In genomic region chr19:13082192-13083007, GRCh38 we compare ENCODE assay signal across 9 cellular contexts. TPM values are rescaled to one million over a fixed set of nuclear protein-coding genes. Genes with fewer than 3 reads are reported as not detected.
DNase-seq lines count a peak whose midpoint lies in the region; ATAC-seq, FAIRE-seq and TF ChIP-seq lines count a peak whose summit lies in the region.
"Had no signal": no experiment of that assay in that cellular context is flagged by ENCODE, and none has a peak within 500 bp of the region (broad histone marks: within the 10 kb centered on the region; RNA-seq: fewer than 3 reads in every experiment).

No MANE protein-coding gene starts in this region.

- H3K27me3 ChIP-seq in dorsolateral prefrontal cortex (no peaks in the 10 kb centered on the region), neural progenitor cell (peaks cover 11% of the 10 kb centered on the region)

- no peak overlapping the region for H3K9ac ChIP-seq in neural progenitor cell

- intact Hi-C loops in dorsolateral prefrontal cortex (cut with DNase I): no loop called here

- H3K27ac ChIP-seq in dorsolateral prefrontal cortex (peak overlapping the region; percentile 61 to 100 (median 92)), neural progenitor cell (no peak overlapping the region)

- H3K4me1 Mint-ChIP-seq in neural progenitor cell: peaks cover 33% of the 10 kb centered on the region

- peak; percentile 4 for TF ChIP-seq CTCF in D721Med (IDR thresholded peaks at IDR 0.05; ENCODE audit: insufficient read depth, missing control alignments)
- TF ChIP-seq CTCF in dorsolateral prefrontal cortex (IDR thresholded peaks at IDR 0.05 in 54 of 56, conservative IDR thresholded peaks at IDR 0.05 in 2 of 56; ENCODE audit: low read depth in 1 of 56, partially characterized antibody in 56 of 56): peak in 54 of 56 donors; percentile 18 to 66 (median 45)
- peak; percentile 34 for TF ChIP-seq CTCF in neural progenitor cell (IDR thresholded peaks at IDR 0.05)

- no peaks in the 10 kb centered on the region for H3K36me3 ChIP-seq in neural progenitor cell

- H3K4me3 ChIP-seq in dorsolateral prefrontal cortex (peak overlapping the region in 3 of 59 donors; percentile 3 to 17 (median 12)), neural progenitor cell (no peak overlapping the region)
- H3K4me3 ChIP-seq: skin epidermis had no signal

- peak overlapping the region; percentile 11 for H3K4me2 ChIP-seq in neural progenitor cell

- no peaks in the 10 kb centered on the region for H3K36me3 Mint-ChIP-seq in neural progenitor cell

- no peaks in the 10 kb centered on the region for H3K9me3 Mint-ChIP-seq in neural progenitor cell

- H3K79me2 ChIP-seq in neural progenitor cell (ENCODE audit: low read depth): no peaks in the 10 kb centered on the region

- peaks cover 43% of the 10 kb centered on the region for H3K4me1 ChIP-seq in neural progenitor cell

- no peak overlapping the region for H3K27ac Mint-ChIP-seq in neural progenitor cell

- TF ChIP-seq POLR2A in H54 (IDR thresholded peaks at IDR 0.05; ENCODE audit: low read depth, low read length): no peak

- FAIRE-seq in D721Med (lab: Jason Lieb, UNC): no peak
- no peak for FAIRE-seq in H54 (lab: Jason Lieb, UNC)

- ATAC-seq in GM21737 (IDR thresholded peaks at IDR 0.05; ENCODE audit: unreplicated experiment): no peak

- no peaks in the 10 kb centered on the region for H3K9me3 ChIP-seq in neural progenitor cell (ENCODE audit: low read depth)

- H2AFZ ChIP-seq in neural progenitor cell (replicated peaks): peak overlapping the region; percentile 32

- H3F3A ChIP-seq in neural progenitor cell (ENCODE audit: low read depth): peaks cover 5% of the 10 kb centered on the region

- DNase-seq in D721Med (ENCODE audit: insufficient read length, low spot score) (peak; percentile 76), NCI-H2107 treated with DMSO at 0.1 percent for 48 hours (lab: John Stamatoyannopoulos, UW; ENCODE audit: unreplicated experiment) (peak; percentile 89), dorsolateral prefrontal cortex (peak in 1 of 10 donors; percentile 62), neural progenitor cell (ENCODE audit: low spot score) (peak; percentile 74), HPDE6-E6E7 (ENCODE audit: extremely low spot score) (no peak), H54 (ENCODE audit: insufficient read length, low spot score) (no peak), cerebellar nuclear complex (lab: John Stamatoyannopoulos, UW) (no peak)

- peaks cover 38% of the 10 kb centered on the region for H3K27me3 Mint-ChIP-seq in neural progenitor cell (ENCODE audit: insufficient read depth, low read depth)

- H3K4me3 Mint-ChIP-seq in neural progenitor cell: no peak overlapping the region

- H4K20me1 ChIP-seq in neural progenitor cell (ENCODE audit: low read depth): no peaks in the 10 kb centered on the region

RNA-seq across cellular contexts. Expression of gene LYL1, which starts 20.3 kb away (rescaled TPM):
- total RNA-seq in dorsolateral prefrontal cortex (10 to 100 TPM in 2 of 120 experiments, 1 to 10 TPM in 118; 1.0 to 11.8 (median 4.5) TPM), neural progenitor cell (ENCODE audit: low replicate concordance) (0.88 and 2.2 TPM in 2 replicates)

RNA-seq across cellular contexts. Expression of gene TRMT1, which starts 34.1 kb away (rescaled TPM):
- total RNA-seq in dorsolateral prefrontal cortex: 10 to 100 TPM; 30.6 to 70.9 (median 40.8) TPM
- 30.2 and 49.0 TPM in 2 replicates for total RNA-seq in neural progenitor cell (ENCODE audit: low replicate concordance)

RNA-seq across cellular contexts. Expression of gene NACC1, which starts 35.7 kb away (rescaled TPM):
- total RNA-seq in dorsolateral prefrontal cortex (100 to 1,000 TPM in 5 of 120 experiments, 10 to 100 TPM in 115; 54.8 to 122 (median 79.3) TPM), neural progenitor cell (ENCODE audit: low replicate concordance) (34.7 and 108 TPM in 2 replicates)

Comparison
In these comparisons a context has a peak if more than half of its experiments do, and no peak if none do; other contexts are left out.
1. DNase-seq: peak in D721Med (single experiment), NCI-H2107 treated with DMSO at 0.1 percent for 48 hours (single experiment) and neural progenitor cell (single experiment); none in HPDE6-E6E7 (single experiment), H54 (single experiment) and cerebellar nuclear complex (0 of 2).
2. Peak in every context shown above with its lines, with median percentiles within 50 percentile points of each other: CTCF ChIP-seq.